8 cellular contexts compared by ENCODE assay signal in the genomic region with DNA sequence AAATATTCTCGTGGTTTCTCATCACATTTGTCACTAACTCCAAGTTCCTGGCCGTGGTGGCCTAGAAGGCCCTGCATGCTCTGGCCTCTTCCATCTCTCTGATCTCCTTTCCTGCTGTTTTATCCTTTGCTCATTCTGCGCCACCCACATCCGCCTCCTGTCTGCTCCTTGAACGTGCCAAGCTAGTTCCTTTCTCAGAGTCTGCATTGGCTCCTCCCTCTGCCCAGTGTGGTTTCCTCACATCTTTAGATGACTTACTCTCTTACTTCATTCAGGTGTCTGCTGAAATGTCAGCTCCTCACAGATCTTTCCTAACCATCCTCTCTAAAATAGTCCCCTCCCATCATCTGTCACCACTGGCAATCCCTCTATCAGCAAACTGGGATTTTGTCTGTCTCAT.
A peak's percentile ranks its signal among the peaks of the same experiment; 100 is the strongest.
DNase-seq lines count a peak whose midpoint lies in the region; ATAC-seq lines count a peak whose summit lies in the region.

No MANE protein-coding gene starts in this region.

- H3K27ac ChIP-seq in substantia nigra (ENCODE audit: low read depth, low read length, poor library complexity, severe bottlenecking), result no peak overlapping the region

- intact Hi-C loops in left cardiac atrium (cut with DNase I), result no loop called here

- ATAC-seq in HG03521 (IDR thresholded peaks at IDR 0.05; ENCODE audit: unreplicated experiment) (peak; percentile 52), left cardiac atrium (peak; percentile 59 to 89)

- DNase-seq in AML-193 (lab: John Stamatoyannopoulos, UW) (peak; percentile 84 to 85), left cardiac atrium (peak; percentile 56), substantia nigra (lab: John Stamatoyannopoulos, UW) (no peak), NCI-H1417 treated with DMSO at 0.1 percent for 48 hours (lab: John Stamatoyannopoulos, UW) (no peak), NCI-H1048 (lab: John Stamatoyannopoulos, UW) (no peak)
- peak in 2 of 3 experiments; percentile 18 to 27 for DNase-seq in activated CD8-positive, alpha-beta memory T cell treated with anti-CD3 and anti-CD28 coated beads for 48 hours (ENCODE audit: low read depth in 2 of 3, low spot score in 2 of 3)
- peak; percentile 22 to 27 for DNase-seq in stimulated activated CD8-positive, alpha-beta memory T cell treated with anti-CD3 and anti-CD28 coated beads, Interleukin-4, amount 100 ng/mL, for 4 hours (ENCODE audit: low read depth in 2 of 2, low spot score in 1 of 2)

Comparison
In these comparisons a context has a peak if more than half of its experiments do, and no peak if none do; other contexts are left out.
1. DNase-seq: peak in AML-193 (2 of 2), activated CD8-positive, alpha-beta memory T cell treated with anti-CD3 and anti-CD28 coated beads for 48 hours (2 of 3), left cardiac atrium (single experiment) and stimulated activated CD8-positive, alpha-beta memory T cell treated with anti-CD3 and anti-CD28 coated beads, Interleukin-4, amount 100 ng/mL, for 4 hours (2 of 2); none in substantia nigra (0 of 49), NCI-H1417 treated with DMSO at 0.1 percent for 48 hours (single experiment) and NCI-H1048 (single experiment).